19 cellular contexts compared by ENCODE assay signal in genomic region chr1:53601031-53601745, GRCh38.
DNase-seq lines count a peak whose midpoint lies in the region; ATAC-seq and TF ChIP-seq lines count a peak whose summit lies in the region.
"Had no signal": no experiment of that assay in that cellular context is flagged by ENCODE, and none has a peak within 500 bp of the region (broad histone marks: within the 10 kb centered on the region; RNA-seq: fewer than 3 reads in every experiment).

No MANE protein-coding gene starts in this region.

- no peaks in the 10 kb centered on the region for H3K9me3 Mint-ChIP-seq in activated naive CD4-positive, alpha-beta T cell treated with anti-CD3 and anti-CD28 coated beads for 36 hours
- no peaks in the 10 kb centered on the region for H3K9me3 Mint-ChIP-seq in activated naive CD4-positive, alpha-beta T cell treated with anti-CD3 and anti-CD28 coated beads, Interleukin-2, amount 50 U/mL, for 72 hours
- no peaks in the 10 kb centered on the region for H3K9me3 Mint-ChIP-seq in stimulated activated effector memory CD8-positive, alpha-beta T cell treated with anti-CD3 and anti-CD28 coated beads, Interleukin-12 subunit alpha, Interleukin-12 subunit beta, amount 100 ng/mL, for 72 hours
- H3K9me3 Mint-ChIP-seq: HFFc6 had no signal

- H3F3A ChIP-seq in MM.1S (ENCODE audit: insufficient read depth, low read length) = peaks cover 17% of the 10 kb centered on the region

- H2AFZ ChIP-seq in MM.1S (ENCODE audit: low read length) = peak overlapping the region; percentile 9; the same call in 1 of the 2 replicates

- CTCF ChIA-PET in activated naive CD4-positive, alpha-beta T cell treated with anti-CD3 and anti-CD28 coated beads for 36 hours (lab: Charles Lee) = no interaction called here

- H3K9me3 ChIP-seq in MM.1S (replicated peaks; ENCODE audit: insufficient read depth, low read length) (no peaks in the 10 kb centered on the region), ascending aorta (no peaks in the 10 kb centered on the region)
- H3K9me3 ChIP-seq: A549; BLaER1 treated with 17β-estradiol and CSF1 and Interleukin-3, amounts not matched to agents 10 nM and 100 nM; SJCRH30 had no signal

- intact Hi-C loops in activated naive CD4-positive, alpha-beta T cell treated with anti-CD3 and anti-CD28 coated beads for 36 hours (cut with micrococcal nuclease) = no loop called here
- intact Hi-C loops in ascending aorta (cut with DNase I) = no loop called here

- ATAC-seq in activated naive CD4-positive, alpha-beta T cell treated with anti-CD3 and anti-CD28 coated beads, Interleukin-2, amount 50 U/mL, for 72 hours = no peak
- no peak for ATAC-seq in stimulated activated effector memory CD8-positive, alpha-beta T cell treated with anti-CD3 and anti-CD28 coated beads, Interleukin-12 subunit alpha, Interleukin-12 subunit beta, amount 100 ng/mL, for 72 hours
- ATAC-seq: A549, HepG2 had no signal

- no peaks in the 10 kb centered on the region for H3K27me3 ChIP-seq in MM.1S (replicated peaks; ENCODE audit: insufficient read depth, low read length)
- no peaks in the 10 kb centered on the region for H3K27me3 ChIP-seq in ascending aorta
- H3K27me3 ChIP-seq: BLaER1 treated with 17β-estradiol and CSF1 and Interleukin-3, amounts not matched to agents 10 nM and 100 nM; SJCRH30 had no signal

- no peaks in the 10 kb centered on the region for H3K4me1 Mint-ChIP-seq in activated naive CD4-positive, alpha-beta T cell treated with anti-CD3 and anti-CD28 coated beads for 36 hours (ENCODE audit: low read depth)
- H3K4me1 Mint-ChIP-seq in stimulated activated effector memory CD8-positive, alpha-beta T cell treated with anti-CD3 and anti-CD28 coated beads, Interleukin-12 subunit alpha, Interleukin-12 subunit beta, amount 100 ng/mL, for 72 hours = peaks cover 23% of the 10 kb centered on the region

- no peaks in the 10 kb centered on the region for H3K27me3 Mint-ChIP-seq in activated naive CD4-positive, alpha-beta T cell treated with anti-CD3 and anti-CD28 coated beads for 36 hours (ENCODE audit: low read depth)

- 0 out of 2 replicates have a peak overlapping the region, but pooled peaks have one; percentile 0 for H3K4me3 ChIP-seq in MM.1S (ENCODE audit: low read length)
- no peak overlapping the region for H3K4me3 ChIP-seq in ascending aorta
- H3K4me3 ChIP-seq: A549; BLaER1 treated with 17β-estradiol and CSF1 and Interleukin-3, amounts not matched to agents 10 nM and 100 nM; SJCRH30 had no signal

- H3K27ac Mint-ChIP-seq in activated naive CD4-positive, alpha-beta T cell treated with anti-CD3 and anti-CD28 coated beads for 36 hours = no peak overlapping the region
- no peak overlapping the region for H3K27ac Mint-ChIP-seq in activated naive CD4-positive, alpha-beta T cell treated with anti-CD3 and anti-CD28 coated beads, Interleukin-2, amount 50 U/mL, for 72 hours
- peak overlapping the region; percentile 41 for H3K27ac Mint-ChIP-seq in stimulated activated effector memory CD8-positive, alpha-beta T cell treated with anti-CD3 and anti-CD28 coated beads, Interleukin-12 subunit alpha, Interleukin-12 subunit beta, amount 100 ng/mL, for 72 hours
- H3K27ac Mint-ChIP-seq: HFFc6 had no signal

- H3K4me1 ChIP-seq in MM.1S (ENCODE audit: low read length) = peaks cover 25% of the 10 kb centered on the region
- no peaks in the 10 kb centered on the region for H3K4me1 ChIP-seq in ascending aorta
- H3K4me1 ChIP-seq: A549; BLaER1 treated with 17β-estradiol and CSF1 and Interleukin-3, amounts not matched to agents 10 nM and 100 nM; SJCRH30 had no signal

- no peaks in the 10 kb centered on the region for H4K20me1 ChIP-seq in MM.1S (ENCODE audit: insufficient read depth, low read length)
- H4K20me1 ChIP-seq: BLaER1 treated with 17β-estradiol and CSF1 and Interleukin-3, amounts not matched to agents 10 nM and 100 nM had no signal

- H3K4me3 Mint-ChIP-seq in activated naive CD4-positive, alpha-beta T cell treated with anti-CD3 and anti-CD28 coated beads for 36 hours = no peak overlapping the region
- H3K4me3 Mint-ChIP-seq in stimulated activated effector memory CD8-positive, alpha-beta T cell treated with anti-CD3 and anti-CD28 coated beads, Interleukin-12 subunit alpha, Interleukin-12 subunit beta, amount 100 ng/mL, for 72 hours = no peak overlapping the region
- H3K4me3 Mint-ChIP-seq: HFFc6 had no signal

- no peaks in the 10 kb centered on the region for H3K36me3 ChIP-seq in MM.1S (replicated peaks; ENCODE audit: insufficient read depth, low read length)
- no peaks in the 10 kb centered on the region for H3K36me3 ChIP-seq in ascending aorta
- H3K36me3 ChIP-seq: BLaER1 treated with 17β-estradiol and CSF1 and Interleukin-3, amounts not matched to agents 10 nM and 100 nM; SJCRH30 had no signal

- H3K27ac ChIP-seq in MM.1S (ENCODE audit: low read length) (peak overlapping the region; percentile 66), ascending aorta (no peak overlapping the region)
- H3K27ac ChIP-seq: A549; BLaER1 treated with 17β-estradiol and CSF1 and Interleukin-3, amounts not matched to agents 10 nM and 100 nM; SJCRH30 had no signal

- peak overlapping the region; percentile 48 for H3K4me2 ChIP-seq in MM.1S (ENCODE audit: low read depth, low read length)
- H3K4me2 ChIP-seq: A549; BLaER1 treated with 17β-estradiol and CSF1 and Interleukin-3, amounts not matched to agents 10 nM and 100 nM had no signal

- no peaks in the 10 kb centered on the region for H3K9me2 ChIP-seq in MM.1S (replicated peaks; ENCODE audit: insufficient read depth, low read length)

- H3K79me2 ChIP-seq in MM.1S (ENCODE audit: low read length) = no peaks in the 10 kb centered on the region

- H3K36me3 Mint-ChIP-seq in activated naive CD4-positive, alpha-beta T cell treated with anti-CD3 and anti-CD28 coated beads for 36 hours (ENCODE audit: low read depth) = no peaks in the 10 kb centered on the region
- H3K36me3 Mint-ChIP-seq in activated naive CD4-positive, alpha-beta T cell treated with anti-CD3 and anti-CD28 coated beads, Interleukin-2, amount 50 U/mL, for 72 hours = no peaks in the 10 kb centered on the region
- H3K36me3 Mint-ChIP-seq in stimulated activated effector memory CD8-positive, alpha-beta T cell treated with anti-CD3 and anti-CD28 coated beads, Interleukin-12 subunit alpha, Interleukin-12 subunit beta, amount 100 ng/mL, for 72 hours = no peaks in the 10 kb centered on the region

- peak; percentile 1 for DNase-seq in activated naive CD4-positive, alpha-beta T cell treated with anti-CD3 and anti-CD28 coated beads for 36 hours
- DNase-seq in activated naive CD4-positive, alpha-beta T cell treated with anti-CD3 and anti-CD28 coated beads, Interleukin-2, amount 50 U/mL, for 72 hours (ENCODE audit: low spot score in 2 of 2) = no peak
- DNase-seq in MM.1S (no peak), mesenteric fat pad (ENCODE audit: low spot score) (peak; percentile 41), activated gamma-delta T cell treated with Interleukin-2 at 50 U/mL for 16 hours (no peak), ascending aorta (ENCODE audit: low spot score in 2 of 2) (no peak)
- DNase-seq in stimulated activated effector memory CD8-positive, alpha-beta T cell treated with anti-CD3 and anti-CD28 coated beads, Interleukin-12 subunit alpha, Interleukin-12 subunit beta, amount 100 ng/mL, for 72 hours (ENCODE audit: low spot score in 2 of 2) = no peak
- no peak for DNase-seq in stimulated activated CD4-positive, alpha-beta T cell treated with anti-CD3 and anti-CD28 coated beads, Interleukin-15, amount 100 ng/mL, for 24 hours
- DNase-seq: DMS79 treated with DMSO at 0.1 percent for 48 hours, HFFc6, KBM-7, NCI-H1417 treated with DMSO at 0.1 percent for 48 hours, NCI-H1930, NCI-H345, NCI-H524 treated with DMSO at 0.1 percent for 48 hours, SJCRH30 had no signal

- no peak for TF ChIP-seq CTCF in MM.1S (IDR thresholded peaks at IDR 0.05; ENCODE audit: low read length)
- no peak for TF ChIP-seq CTCF in ascending aorta (IDR thresholded peaks at IDR 0.05)

- H3K9ac ChIP-seq in MM.1S (ENCODE audit: low read length) = peak overlapping the region; percentile 21; the same call in 1 of the 2 replicates
- H3K9ac ChIP-seq: BLaER1 treated with 17β-estradiol and CSF1 and Interleukin-3, amounts not matched to agents 10 nM and 100 nM had no signal

Comparison
In these comparisons a context has a peak if more than half of its experiments do, and no peak if none do; other contexts are left out.
1. DNase-seq: peak in activated naive CD4-positive, alpha-beta T cell treated with anti-CD3 and anti-CD28 coated beads for 36 hours (single experiment) and mesenteric fat pad (single experiment); none in activated naive CD4-positive, alpha-beta T cell treated with anti-CD3 and anti-CD28 coated beads, Interleukin-2, amount 50 U/mL, for 72 hours (0 of 2), MM.1S (single experiment), stimulated activated effector memory CD8-positive, alpha-beta T cell treated with anti-CD3 and anti-CD28 coated beads, Interleukin-12 subunit alpha, Interleukin-12 subunit beta, amount 100 ng/mL, for 72 hours (0 of 2), activated gamma-delta T cell treated with Interleukin-2 at 50 U/mL for 16 hours (single experiment), stimulated activated CD4-positive, alpha-beta T cell treated with anti-CD3 and anti-CD28 coated beads, Interleukin-15, amount 100 ng/mL, for 24 hours (single experiment) and ascending aorta (0 of 2).